22 cellular contexts compared by ENCODE assay signal in genomic region chrX:19689170-19689814, GRCh38.
A peak's percentile ranks its signal among the peaks of the same experiment; 100 is the strongest.
DNase-seq lines count a peak whose midpoint lies in the region; ATAC-seq, FAIRE-seq and TF ChIP-seq lines count a peak whose summit lies in the region.
"Had no signal": no experiment of that assay in that cellular context is flagged by ENCODE, and none has a peak within 500 bp of the region (broad histone marks: within the 10 kb centered on the region; RNA-seq: fewer than 3 reads in every experiment).

No MANE protein-coding gene starts in this region.

- ATAC-seq in CD4-positive, alpha-beta T cell (ENCODE audit: poor library complexity): no peak
- ATAC-seq in naive B cell (ENCODE audit: low read depth in 2 of 2) (peak; percentile 93 to 94), GM19397 (IDR thresholded peaks at IDR 0.05; ENCODE audit: unreplicated experiment) (no peak)
- ATAC-seq: sciatic nerve had no signal

- peaks cover 59% of the 10 kb centered on the region for H3K36me3 Mint-ChIP-seq in CD4-positive, alpha-beta T cell (ENCODE audit: low read depth)
- H3K36me3 Mint-ChIP-seq in naive B cell (no peaks in the 10 kb centered on the region), MCF 10A (ENCODE audit: insufficient read depth, unreplicated experiment) (no peaks in the 10 kb centered on the region)

- peak; percentile 72 for FAIRE-seq in GM12891 (lab: Jason Lieb, UNC)
- FAIRE-seq: keratinocyte, RCC 7860 had no signal

- no peak for DNase-seq in CD4-positive, alpha-beta T cell
- DNase-seq in GM12891 (ENCODE audit: insufficient read length, low spot score): no peak
- peak; percentile 31 for DNase-seq in naive B cell
- DNase-seq in MCF 10A (ENCODE audit: unreplicated experiment): no peak
- DNase-seq in NCI-H1436 treated with DMSO at 0.1 percent for 48 hours (lab: John Stamatoyannopoulos, UW): no peak
- DNase-seq: activated gamma-delta T cell treated with Interleukin-2 at 50 U/mL for 16 hours, activated T-cell treated with anti-CD3 and anti-CD28 coated beads for 4 hours, amniotic stem cell, DMS153, GDM1, NCI-H1092, NCI-H1930, NCI-H526, SJCRH30, transverse colon, WERI-Rb-1 had no signal

- no peaks in the 10 kb centered on the region for H3K27me3 Mint-ChIP-seq in CD4-positive, alpha-beta T cell
- H3K27me3 Mint-ChIP-seq in naive B cell: no peaks in the 10 kb centered on the region
- H3K27me3 Mint-ChIP-seq in MCF 10A (ENCODE audit: insufficient read depth, unreplicated experiment): peaks cover 27% of the 10 kb centered on the region

- no peaks in the 10 kb centered on the region; the same call in 1 of the 2 replicates for H3F3A ChIP-seq in SU-DHL-6 (ENCODE audit: insufficient read depth)

- H3K9me2 ChIP-seq in SU-DHL-6 (replicated peaks; ENCODE audit: insufficient read depth, low read length): no peaks in the 10 kb centered on the region

- no peak overlapping the region for H2AFZ ChIP-seq in SU-DHL-6 (ENCODE audit: low read depth, low read length, severe bottlenecking)

- no peaks in the 10 kb centered on the region for H4K20me1 ChIP-seq in SU-DHL-6 (ENCODE audit: low read depth, low read length)

- H3K4me2 ChIP-seq in SU-DHL-6 (ENCODE audit: low read depth, low read length, poor library complexity, severe bottlenecking): no peak overlapping the region

- no peak overlapping the region for H3K27ac ChIP-seq in CD4-positive, alpha-beta T cell (ENCODE audit: low read depth, low read length)
- H3K27ac ChIP-seq in SU-DHL-6 (ENCODE audit: low read depth, low read length): peak overlapping the region; percentile 35; the same call in 1 of the 2 replicates
- H3K27ac ChIP-seq: SJCRH30, transverse colon, WERI-Rb-1 had no signal

- CTCF ChIA-PET in CD4-positive, alpha-beta T cell (lab: Charles Lee): interaction anchor here (0.6 to 1.4 kb wide), 2 partner anchors 57 to 72 kb away, joined by 3 read pairs; no protein-coding TSS in a partner anchor
- CTCF ChIA-PET in MCF 10A (lab: Yijun Ruan, JAX): no interaction called here

- no peak overlapping the region for H3K9ac ChIP-seq in SU-DHL-6 (ENCODE audit: low read length)

- no peaks in the 10 kb centered on the region for H3K9me3 ChIP-seq in CD4-positive, alpha-beta T cell (ENCODE audit: control insufficient read depth, low read length)
- no peaks in the 10 kb centered on the region for H3K9me3 ChIP-seq in SU-DHL-6 (ENCODE audit: insufficient read depth, low read length)
- H3K9me3 ChIP-seq: SJCRH30, transverse colon had no signal

- no peak overlapping the region for H3K4me3 ChIP-seq in SU-DHL-6 (ENCODE audit: insufficient read depth, low read length, poor library complexity, severe bottlenecking)
- H3K4me3 ChIP-seq: SJCRH30, transverse colon had no signal

- H3K27me3 ChIP-seq in CD4-positive, alpha-beta T cell (ENCODE audit: control insufficient read depth, insufficient read depth, low read length): no peaks in the 10 kb centered on the region
- H3K27me3 ChIP-seq in SU-DHL-6 (ENCODE audit: low read length): no peaks in the 10 kb centered on the region
- H3K27me3 ChIP-seq: SJCRH30, transverse colon had no signal

- no peaks in the 10 kb centered on the region; the same call in 1 of the 2 replicates for H3K36me3 ChIP-seq in SU-DHL-6 (ENCODE audit: low read length)
- H3K36me3 ChIP-seq: transverse colon, WERI-Rb-1 had no signal

- H3K79me2 ChIP-seq in SU-DHL-6 (ENCODE audit: insufficient read depth, low read length): 0 out of 2 replicates have a peak, but pooled peaks cover 3% of the 10 kb centered on the region

- H3K27ac Mint-ChIP-seq in CD4-positive, alpha-beta T cell: peak overlapping the region; percentile 82
- H3K27ac Mint-ChIP-seq in naive B cell: peak overlapping the region in 5 of 6 donors; percentile 17 to 87 (median 59)
- no peak overlapping the region for H3K27ac Mint-ChIP-seq in MCF 10A (ENCODE audit: low read depth, unreplicated experiment)

- H3K4me3 Mint-ChIP-seq in CD4-positive, alpha-beta T cell: no peak overlapping the region
- H3K4me3 Mint-ChIP-seq in naive B cell: peak overlapping the region in 4 of 8 donors; percentile 0 to 80 (median 31)
- H3K4me3 Mint-ChIP-seq in MCF 10A (ENCODE audit: unreplicated experiment): no peak overlapping the region
- H3K4me3 Mint-ChIP-seq: neural crest cell had no signal

- no peak for TF ChIP-seq POLR2A in GM12891 (IDR thresholded peaks at IDR 0.05; ENCODE audit: low read depth, low read length)

- no peaks in the 10 kb centered on the region for H3K9me3 Mint-ChIP-seq in CD4-positive, alpha-beta T cell
- H3K9me3 Mint-ChIP-seq in naive B cell: peaks cover 0 to 2% (median 0%) of the 10 kb centered on the region in 7 donors
- no peaks in the 10 kb centered on the region for H3K9me3 Mint-ChIP-seq in MCF 10A (ENCODE audit: unreplicated experiment)

- no TSS peak for BruUV-seq in MCF 10A (replicated peaks; lab: Mats Ljungman, UMichigan)

- POLR2A ChIA-PET in CD4-positive, alpha-beta T cell (lab: Charles Lee): interaction anchor here (0.7 to 1.3 kb wide), 2 partner anchors 10 to 40 kb away, joined by 3 to 4 read pairs; no protein-coding TSS in a partner anchor
- POLR2A ChIA-PET in MCF 10A (lab: Yijun Ruan, JAX): interaction anchor here (0.6 kb wide), 1 partner anchor 1889 kb away, joined by 3 read pairs; no protein-coding TSS in a partner anchor

- peaks cover 49% of the 10 kb centered on the region for H3K4me1 Mint-ChIP-seq in CD4-positive, alpha-beta T cell (ENCODE audit: low read depth)
- H3K4me1 Mint-ChIP-seq in naive B cell: peaks cover 16 to 35% (median 26%) of the 10 kb centered on the region in 3 donors
- H3K4me1 Mint-ChIP-seq in MCF 10A (ENCODE audit: insufficient read depth, unreplicated experiment): no peaks in the 10 kb centered on the region
- H3K4me1 Mint-ChIP-seq: neural crest cell had no signal

- no peak for TF ChIP-seq CTCF in CD4-positive, alpha-beta T cell (IDR thresholded peaks at IDR 0.05)
- TF ChIP-seq CTCF in SU-DHL-6 (IDR thresholded peaks at IDR 0.05; ENCODE audit: insufficient read depth, low read length, poor library complexity, severe bottlenecking) (no peak), MCF 10A (IDR thresholded peaks at IDR 0.05; ENCODE audit: unreplicated experiment) (no peak)

- intact Hi-C loops in CD4-positive, alpha-beta T cell (cut with DNase I, micrococcal nuclease): no loop called here
- intact Hi-C loops in MCF 10A (cut with micrococcal nuclease): no loop called here

TF ChIP-seq in GM12891, 5 proteins besides CTCF, POLR2A, EP300 and RAD21:
- TF ChIP-seq SPI1 (IDR thresholded peaks at IDR 0.05; ENCODE audit: low read depth, low read length) (peak; percentile 60), PAX5 (IDR thresholded peaks at IDR 0.05; ENCODE audit: insufficient read depth, low read length, severe bottlenecking) (no peak)
TF ChIP-seq in GM12891: peak in this region for 1.

Comparison
In these comparisons a context has a peak if more than half of its experiments do, and no peak if none do; other contexts are left out.
1. ATAC-seq: peak in naive B cell (2 of 2); none in CD4-positive, alpha-beta T cell (single experiment) and GM19397 (single experiment).